14 cellular contexts compared by ENCODE assay signal in the genomic region with DNA sequence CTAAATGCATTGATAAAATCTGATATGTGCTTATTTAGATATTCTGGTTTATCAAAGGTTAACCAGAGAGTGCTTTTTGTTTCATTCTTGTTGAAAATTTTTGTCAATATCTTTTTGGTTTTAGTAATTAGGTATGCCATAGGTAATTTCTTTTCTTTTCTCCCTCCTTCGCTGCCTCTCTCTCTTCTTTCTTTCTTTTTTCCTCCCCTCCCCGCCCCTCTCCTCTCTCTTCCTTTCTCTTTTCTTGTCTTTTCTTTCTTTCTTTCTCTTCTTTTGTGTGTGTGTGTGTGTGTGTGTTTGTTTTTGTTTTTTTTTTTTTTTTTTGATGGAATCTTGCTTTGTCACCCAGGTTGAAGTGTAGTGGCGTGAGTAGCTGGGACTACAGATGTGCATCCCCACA. TPM values are rescaled to one million over a fixed set of nuclear protein-coding genes. Genes with fewer than 3 reads are reported as not detected.
DNase-seq lines count a peak whose midpoint lies in the region; ATAC-seq and TF ChIP-seq lines count a peak whose summit lies in the region.
"Had no signal": no experiment of that assay in that cellular context is flagged by ENCODE, and none has a peak within 500 bp of the region (broad histone marks: within the 10 kb centered on the region; RNA-seq: fewer than 3 reads in every experiment).

No MANE protein-coding gene starts in this region.

- peak overlapping the region; percentile 78 for H3K27ac Mint-ChIP-seq in activated T-cell treated with anti-CD3 and anti-CD28 coated beads, Interleukin-2, amount 50 U/mL, for 24 hours
- H3K27ac Mint-ChIP-seq in activated naive CD8-positive, alpha-beta T cell, result peak overlapping the region; percentile 95

- no peaks in the 10 kb centered on the region for H3K9me3 ChIP-seq in mesodermal cell (ENCODE audit: control insufficient read depth, low read length)
- H3K9me3 ChIP-seq in thoracic aorta, result no peaks in the 10 kb centered on the region
- no peaks in the 10 kb centered on the region for H3K9me3 ChIP-seq in heart right ventricle
- H3K9me3 ChIP-seq: left ventricle myocardium inferior, pancreas, SJCRH30, uterus had no signal

- no peaks in the 10 kb centered on the region for H3K9me3 Mint-ChIP-seq in activated T-cell treated with anti-CD3 and anti-CD28 coated beads, Interleukin-2, amount 50 U/mL, for 24 hours
- H3K9me3 Mint-ChIP-seq in activated T-cell treated with anti-CD3 and anti-CD28 coated beads, Interleukin-2, amount 50 U/mL, for 4 hours, result no peaks in the 10 kb centered on the region
- H3K9me3 Mint-ChIP-seq in activated naive CD8-positive, alpha-beta T cell (ENCODE audit: low read depth), result no peaks in the 10 kb centered on the region

- no peaks in the 10 kb centered on the region for H3K36me3 Mint-ChIP-seq in activated T-cell treated with anti-CD3 and anti-CD28 coated beads, Interleukin-2, amount 50 U/mL, for 24 hours (ENCODE audit: low read depth)
- no peaks in the 10 kb centered on the region for H3K36me3 Mint-ChIP-seq in activated T-cell treated with anti-CD3 and anti-CD28 coated beads, Interleukin-2, amount 50 U/mL, for 4 hours (ENCODE audit: insufficient read depth)
- H3K36me3 Mint-ChIP-seq in activated naive CD8-positive, alpha-beta T cell, result no peaks in the 10 kb centered on the region

- H3K27me3 ChIP-seq in thoracic aorta (replicated peaks; ENCODE audit: insufficient read depth), result no peaks in the 10 kb centered on the region
- H3K27me3 ChIP-seq in heart right ventricle, result no peaks in the 10 kb centered on the region
- H3K27me3 ChIP-seq: cardiac muscle cell, pancreas, SJCRH30, uterus had no signal

- no peak overlapping the region for H3K4me3 ChIP-seq in mesodermal cell (ENCODE audit: extremely low read depth, insufficient read depth, low read length, poor library complexity, severe bottlenecking)
- no peak overlapping the region for H3K4me3 ChIP-seq in thoracic aorta
- no peak overlapping the region for H3K4me3 ChIP-seq in heart right ventricle
- H3K4me3 ChIP-seq: cardiac muscle cell, left ventricle myocardium inferior, pancreas, SJCRH30, uterus had no signal

- no peak for ATAC-seq in activated T-cell treated with anti-CD3 and anti-CD28 coated beads, Interleukin-2, amount 50 U/mL, for 4 hours
- ATAC-seq in thoracic aorta (ENCODE audit: insufficient number of reproducible peaks, low FRiP score, low read depth) (no peak), heart right ventricle (no peak)
- ATAC-seq: pancreas had no signal

- H3K27ac ChIP-seq in mesodermal cell (ENCODE audit: low read depth, low read length, severe bottlenecking) (peak overlapping the region; percentile 100), thoracic aorta (peak overlapping the region; percentile 15 to 95), heart right ventricle (no peak overlapping the region)
- H3K27ac ChIP-seq: cardiac muscle cell, left ventricle myocardium inferior, pancreas, SJCRH30 had no signal

- H3K4me1 ChIP-seq in mesodermal cell (ENCODE audit: control insufficient read depth, insufficient read depth, low read length, poor library complexity, severe bottlenecking) (peaks cover 67% of the 10 kb centered on the region), thoracic aorta (ENCODE audit: control insufficient read depth in 1 of 2, low read depth in 2 of 2) (peaks cover 35 to 70% of the 10 kb centered on the region in 2 donors), heart right ventricle (peaks cover 3 to 67% (median 35%) of the 10 kb centered on the region in 9 donors)

- intact Hi-C loops in heart right ventricle (cut with DNase I), result loop anchor here (2.0 to 10.0 kb wide), 6 partner anchors 38 to 205 kb away; no protein-coding TSS in a partner anchor

- WGBS in mesodermal cell (ENCODE audit: insufficient coverage in 2 of 2), 2 experiments, result 100% methylated on average over 1 of the region's 3 CpGs; no CpG with 5 or more reads in 1 of the 2 experiments
- 92% methylated on average over 3 of the region's 3 CpGs for WGBS in heart right ventricle, 2 donors

- DNase-seq in activated T-cell treated with anti-CD3 and anti-CD28 coated beads, Interleukin-2, amount 50 U/mL, for 24 hours, result no peak
- no peak for DNase-seq in activated T-cell treated with anti-CD3 and anti-CD28 coated beads, Interleukin-2, amount 50 U/mL, for 4 hours
- DNase-seq in thoracic aorta (ENCODE audit: low spot score) (no peak), heart right ventricle (no peak), NCI-H526 treated with DMSO at 0.1 percent for 48 hours (lab: John Stamatoyannopoulos, UW) (no peak), occipital lobe (lab: John Stamatoyannopoulos, UW) (no peak)
- DNase-seq: left ventricle myocardium inferior, NCI-H1694 treated with DMSO at 0.1 percent for 48 hours, pancreas, SJCRH30, uterus had no signal

- peaks cover 87% of the 10 kb centered on the region for H3K4me1 Mint-ChIP-seq in activated T-cell treated with anti-CD3 and anti-CD28 coated beads, Interleukin-2, amount 50 U/mL, for 24 hours (ENCODE audit: low read depth)
- peaks cover 78% of the 10 kb centered on the region for H3K4me1 Mint-ChIP-seq in activated T-cell treated with anti-CD3 and anti-CD28 coated beads, Interleukin-2, amount 50 U/mL, for 4 hours (ENCODE audit: low read depth)
- peaks cover 77% of the 10 kb centered on the region for H3K4me1 Mint-ChIP-seq in activated naive CD8-positive, alpha-beta T cell (ENCODE audit: low read depth)

- no peak overlapping the region for H3K4me3 Mint-ChIP-seq in activated T-cell treated with anti-CD3 and anti-CD28 coated beads, Interleukin-2, amount 50 U/mL, for 24 hours
- no peak overlapping the region for H3K4me3 Mint-ChIP-seq in activated T-cell treated with anti-CD3 and anti-CD28 coated beads, Interleukin-2, amount 50 U/mL, for 4 hours
- peak overlapping the region; percentile 64 for H3K4me3 Mint-ChIP-seq in activated naive CD8-positive, alpha-beta T cell

- H3K36me3 ChIP-seq in mesodermal cell (ENCODE audit: control insufficient read depth, insufficient read depth, low read length), result no peaks in the 10 kb centered on the region
- H3K36me3 ChIP-seq in thoracic aorta, result no peaks in the 10 kb centered on the region
- H3K36me3 ChIP-seq in heart right ventricle, result no peaks in the 10 kb centered on the region
- H3K36me3 ChIP-seq: cardiac muscle cell, left ventricle myocardium inferior, pancreas, SJCRH30, uterus had no signal

- TF ChIP-seq CTCF in thoracic aorta (IDR thresholded peaks at IDR 0.05), result no peak
- TF ChIP-seq CTCF in heart right ventricle (IDR thresholded peaks at IDR 0.05), result no peak

- no peaks in the 10 kb centered on the region for H3K27me3 Mint-ChIP-seq in activated T-cell treated with anti-CD3 and anti-CD28 coated beads, Interleukin-2, amount 50 U/mL, for 24 hours
- no peaks in the 10 kb centered on the region for H3K27me3 Mint-ChIP-seq in activated T-cell treated with anti-CD3 and anti-CD28 coated beads, Interleukin-2, amount 50 U/mL, for 4 hours (ENCODE audit: low read depth)
- H3K27me3 Mint-ChIP-seq in activated naive CD8-positive, alpha-beta T cell, result no peaks in the 10 kb centered on the region

RNA-seq across cellular contexts. Expression of gene MACF1, which starts 14.4 kb away (rescaled TPM):
- 100 to 1,000 TPM; 104 to 128 (median 120) TPM for total RNA-seq in activated T-cell treated with anti-CD3 and anti-CD28 coated beads, Interleukin-2, amount 50 U/mL, for 4 hours
- 154 TPM for polyA plus RNA-seq in mesodermal cell (2013, experiment 1 of 2)
- polyA plus RNA-seq in mesodermal cell (2013, experiment 2 of 2), result 117 TPM
- 100 to 1,000 TPM; 604 to 650 TPM for total RNA-seq in thoracic aorta
- 100 to 1,000 TPM; 157 to 379 (median 325) TPM for total RNA-seq in heart right ventricle
- polyA plus RNA-seq in heart right ventricle, result 100 to 1,000 TPM in 1 of 2 donors, 10 to 100 TPM in 1; 85.3 to 136 TPM
- 341 TPM for total RNA-seq in occipital lobe

Comparison
In these comparisons a context has a peak if more than half of its experiments do, and no peak if none do; other contexts are left out.
1. H3K27ac ChIP-seq: peak in mesodermal cell (single experiment) and thoracic aorta (2 of 2); none in heart right ventricle (0 of 10).